In genomic region chr5:77224672-77225355, GRCh38 we compare ENCODE assay signal across 18 cellular contexts. TPM values are rescaled to one million over a fixed set of nuclear protein-coding genes. Genes with fewer than 3 reads are reported as not detected.
DNase-seq lines count a peak whose midpoint lies in the region; ATAC-seq and TF ChIP-seq lines count a peak whose summit lies in the region.
"Had no signal": no experiment of that assay in that cellular context is flagged by ENCODE, and none has a peak within 500 bp of the region (broad histone marks: within the 10 kb centered on the region; RNA-seq: fewer than 3 reads in every experiment).

No MANE protein-coding gene starts in this region.

- no peak overlapping the region for H3K4me2 ChIP-seq in IMR-90 (ENCODE audit: low read depth, low read length)

- H3K4me3 ChIP-seq in IMR-90 (ENCODE audit: insufficient read depth, low read depth, low read length), result no peak overlapping the region
- H3K4me3 ChIP-seq in brain microvascular endothelial cell (ENCODE audit: low read depth, low read length), result no peak overlapping the region
- H3K4me3 ChIP-seq in mesodermal cell (ENCODE audit: extremely low read depth, insufficient read depth, low read length, poor library complexity, severe bottlenecking), result no peak overlapping the region
- H3K4me3 ChIP-seq: esophagus squamous epithelium, SJCRH30 had no signal

- in situ Hi-C loops in IMR-90 (cut with MboI; ENCODE audit: low sequenced_read_pairs), result loop anchor here (25.0 kb wide), 1 partner anchor 338 kb away; no protein-coding TSS in a partner anchor
- in situ Hi-C loops in brain microvascular endothelial cell (cut with HindIII; ENCODE audit: low pct_ligation_motif_present, low sequenced_read_pairs), result no loop called here

- H3K56ac ChIP-seq in IMR-90 (ENCODE audit: extremely low read depth, insufficient read depth, low read length), result no peak overlapping the region

- POLR2A ChIA-PET in IMR-90 (lab: Charles Lee; ENCODE audit: unreplicated experiment), result no interaction called here

- intact Hi-C loops in IMR-90 (cut with micrococcal nuclease), result no loop called here

- no peak overlapping the region for H2BK15ac ChIP-seq in IMR-90 (ENCODE audit: low read depth, low read length)

- no peak overlapping the region for H2AK5ac ChIP-seq in IMR-90 (ENCODE audit: low read depth, low read length)

- peak; percentile 64 for ATAC-seq in IMR-90 (ENCODE audit: low read depth)
- no peak for ATAC-seq in HG03159 (IDR thresholded peaks at IDR 0.05; ENCODE audit: unreplicated experiment)
- ATAC-seq: activated T-helper 17 cell treated with anti-CD3 and anti-CD28 coated beads, Interleukin-2, amount 50 U/mL, for 72 hours had no signal

- peaks cover 2 to 3% (median 2%) of the 10 kb centered on the region in 3 donors for H3K27me3 Mint-ChIP-seq in immature natural killer cell (ENCODE audit: low read depth in 3 of 3)

- H4K8ac ChIP-seq in IMR-90 (ENCODE audit: low read depth in 2 of 2, low read length in 2 of 2), result no peak overlapping the region

- TF ChIP-seq CTCF in IMR-90 (conservative IDR thresholded peaks at IDR 0.05; ENCODE audit: low read depth, low read length) (no peak), brain microvascular endothelial cell (IDR thresholded peaks at IDR 0.05; ENCODE audit: low read depth, low read length, missing control alignments) (no peak)

- no peak overlapping the region for H3K14ac ChIP-seq in IMR-90 (replicated peaks; ENCODE audit: low read depth, low read length)

- H3K9me3 ChIP-seq in IMR-90 (ENCODE audit: control insufficient read depth, insufficient read depth, low read length) (no peaks in the 10 kb centered on the region), mesodermal cell (ENCODE audit: control insufficient read depth, low read length) (no peaks in the 10 kb centered on the region)
- H3K9me3 ChIP-seq: esophagus squamous epithelium, SJCRH30 had no signal

- DNase-seq in AG20443 (ENCODE audit: low spot score) (peak; percentile 25), IMR-90 (peak; percentile 68), brain microvascular endothelial cell (peak; percentile 68), NCI-H128 (lab: John Stamatoyannopoulos, UW; ENCODE audit: unreplicated experiment) (no peak), immature natural killer cell (no peak)
- no peak for DNase-seq in stimulated activated CD4-positive, alpha-beta T cell treated with anti-CD3 and anti-CD28 coated beads, Interleukin-2, amount 100 ng/mL, for 48 hours
- DNase-seq: activated CD4-positive, alpha-beta memory T cell treated with anti-CD3 and anti-CD28 coated beads for 36 hours; amygdala; C1 segment of cervical spinal cord; dermis blood vessel endothelial cell; DND-41; esophagus squamous epithelium; NCI-H2081; nucleus accumbens had no signal

- no TSS peak for BruUV-seq in IMR-90 (replicated peaks; lab: Mats Ljungman, UMichigan)

- H3K27ac Mint-ChIP-seq in immature natural killer cell, result no peak overlapping the region
- H3K27ac Mint-ChIP-seq: activated CD4-positive, alpha-beta memory T cell treated with anti-CD3 and anti-CD28 coated beads for 36 hours; activated T-helper 17 cell treated with anti-CD3 and anti-CD28 coated beads, Interleukin-2, amount 50 U/mL, for 72 hours had no signal

- no peak overlapping the region for H2BK5ac ChIP-seq in IMR-90 (ENCODE audit: low read depth, low read length, poor library complexity, severe bottlenecking)

- H3K36me3 Mint-ChIP-seq in immature natural killer cell, result no peaks in the 10 kb centered on the region
- H3K36me3 Mint-ChIP-seq: activated CD4-positive, alpha-beta memory T cell treated with anti-CD3 and anti-CD28 coated beads for 36 hours had no signal

- H3K27ac ChIP-seq in IMR-90 (ENCODE audit: insufficient read depth, low read length) (no peak overlapping the region), brain microvascular endothelial cell (peak overlapping the region; percentile 6), mesodermal cell (ENCODE audit: low read depth, low read length, severe bottlenecking) (peak overlapping the region; percentile 73)
- H3K27ac ChIP-seq: esophagus squamous epithelium, SJCRH30 had no signal

- no peaks in the 10 kb centered on the region for H4K20me1 ChIP-seq in IMR-90 (ENCODE audit: insufficient read depth, low read length)

- no peaks in the 10 kb centered on the region for H3K4me1 Mint-ChIP-seq in immature natural killer cell
- H3K4me1 Mint-ChIP-seq: activated T-helper 17 cell treated with anti-CD3 and anti-CD28 coated beads, Interleukin-2, amount 50 U/mL, for 72 hours had no signal

- no peak overlapping the region for H4K5ac ChIP-seq in IMR-90 (ENCODE audit: low read depth, low read length)

- CTCF ChIA-PET in IMR-90 (lab: Yijun Ruan, JAX), result no interaction called here

- no peak overlapping the region for H3K23ac ChIP-seq in IMR-90 (ENCODE audit: low read depth, low read length)

- no peaks in the 10 kb centered on the region for H3K79me1 ChIP-seq in IMR-90 (ENCODE audit: low read depth in 1 of 2, low read length in 2 of 2)

- no peaks in the 10 kb centered on the region for H3K9me1 ChIP-seq in IMR-90 (ENCODE audit: insufficient read depth, low read length)

- H3K9ac ChIP-seq in IMR-90 (ENCODE audit: low read depth, low read length), result no peak overlapping the region

- no peak overlapping the region for H2AK9ac ChIP-seq in IMR-90 (replicated peaks; ENCODE audit: low read depth, low read length, poor library complexity)

- no peak overlapping the region for H2BK120ac ChIP-seq in IMR-90 (ENCODE audit: low read depth, low read length)

- no peak overlapping the region; the same call in 1 of the 2 replicates for H3K18ac ChIP-seq in IMR-90 (ENCODE audit: low read depth, low read length)

- H4K91ac ChIP-seq in IMR-90 (ENCODE audit: insufficient read depth, low read depth, low read length), result no peak overlapping the region

- peaks cover 0 to 4% (median 0%) of the 10 kb centered on the region in 6 donors for H3K9me3 Mint-ChIP-seq in immature natural killer cell
- H3K9me3 Mint-ChIP-seq: activated T-helper 17 cell treated with anti-CD3 and anti-CD28 coated beads, Interleukin-2, amount 50 U/mL, for 72 hours had no signal

- dilution Hi-C loops in IMR-90 (cut with HindIII; ENCODE audit: low sequenced_read_pairs, unreplicated experiment), result no loop called here

- H3K4me3 Mint-ChIP-seq in immature natural killer cell, result no peak overlapping the region
- H3K4me3 Mint-ChIP-seq: activated CD4-positive, alpha-beta memory T cell treated with anti-CD3 and anti-CD28 coated beads for 36 hours; activated T-helper 17 cell treated with anti-CD3 and anti-CD28 coated beads, Interleukin-2, amount 50 U/mL, for 72 hours had no signal

- no peak for TF ChIP-seq RAD21 in IMR-90 (IDR thresholded peaks at IDR 0.05; ENCODE audit: low read length)

- no peaks in the 10 kb centered on the region for H3K36me3 ChIP-seq in IMR-90 (ENCODE audit: control insufficient read depth, insufficient read depth, low read length)
- no peaks in the 10 kb centered on the region for H3K36me3 ChIP-seq in brain microvascular endothelial cell (replicated peaks)
- H3K36me3 ChIP-seq in mesodermal cell (ENCODE audit: control insufficient read depth, insufficient read depth, low read length), result no peaks in the 10 kb centered on the region
- H3K36me3 ChIP-seq: esophagus squamous epithelium, SJCRH30 had no signal

- no CpG with 5 or more reads among the region's 1 CpG for WGBS in IMR-90 (ENCODE audit: extremely low coverage in 2 of 2, insufficient read length in 1 of 2), 2 experiments
- no CpG with 5 or more reads among the region's 1 CpG for WGBS in mesodermal cell (ENCODE audit: insufficient coverage in 2 of 2), 2 experiments

- no peak overlapping the region for H2BK20ac ChIP-seq in IMR-90 (ENCODE audit: low read depth, low read length)

- no peak overlapping the region for H3K4ac ChIP-seq in IMR-90 (ENCODE audit: low read depth, low read length)

- H3K4me1 ChIP-seq in IMR-90 (ENCODE audit: control insufficient read depth, insufficient read depth, low read length) (no peaks in the 10 kb centered on the region; the same call in 1 of the 2 replicates), mesodermal cell (ENCODE audit: control insufficient read depth, insufficient read depth, low read length, poor library complexity, severe bottlenecking) (peaks cover 13% of the 10 kb centered on the region)
- H3K4me1 ChIP-seq: esophagus squamous epithelium had no signal

- H3K27me3 ChIP-seq in IMR-90 (ENCODE audit: control insufficient read depth, insufficient read depth, low read length) (peaks cover 27% of the 10 kb centered on the region), brain microvascular endothelial cell (replicated peaks) (no peaks in the 10 kb centered on the region)
- H3K27me3 ChIP-seq: SJCRH30 had no signal

- no peak overlapping the region for H2AFZ ChIP-seq in IMR-90 (replicated peaks; ENCODE audit: low read length, poor library complexity)

- TF ChIP-seq POLR2A in IMR-90 (IDR thresholded peaks at IDR 0.05; ENCODE audit: low read depth, low read length), result no peak

TF ChIP-seq in IMR-90, 13 proteins besides CTCF, POLR2A, EP300 and RAD21 (continues in another document):
- TF ChIP-seq, protein P1, sequence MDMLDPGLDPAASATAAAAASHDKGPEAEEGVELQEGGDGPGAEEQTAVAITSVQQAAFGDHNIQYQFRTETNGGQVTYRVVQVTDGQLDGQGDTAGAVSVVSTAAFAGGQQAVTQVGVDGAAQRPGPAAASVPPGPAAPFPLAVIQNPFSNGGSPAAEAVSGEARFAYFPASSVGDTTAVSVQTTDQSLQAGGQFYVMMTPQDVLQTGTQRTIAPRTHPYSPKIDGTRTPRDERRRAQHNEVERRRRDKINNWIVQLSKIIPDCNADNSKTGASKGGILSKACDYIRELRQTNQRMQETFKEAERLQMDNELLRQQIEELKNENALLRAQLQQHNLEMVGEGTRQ (IDR thresholded peaks at IDR 0.05; ENCODE audit: low read depth, low read length), result no peak
- TF ChIP-seq SMC3 (IDR thresholded peaks at IDR 0.05; ENCODE audit: low read depth, low read length) (no peak), CHD1 (IDR thresholded peaks at IDR 0.05; ENCODE audit: low read depth, low read length) (no peak), CEBPB (IDR thresholded peaks at IDR 0.05; ENCODE audit: low read depth, low read length) (no peak), MAZ (IDR thresholded peaks at IDR 0.05; ENCODE audit: borderline replicate concordance, low read depth, low read length) (no peak), MAFK (IDR thresholded peaks at IDR 0.05; ENCODE audit: low read depth, low read length) (no peak), MXI1 (IDR thresholded peaks at IDR 0.05; ENCODE audit: borderline replicate concordance, low read depth, low read length) (no peak), FOS (IDR thresholded peaks at IDR 0.05; ENCODE audit: low read depth, low read length) (no peak), NFE2L2 (IDR thresholded peaks at IDR 0.05; ENCODE audit: low read depth, low read length) (no peak), RCOR1 (IDR thresholded peaks at IDR 0.05; ENCODE audit: insufficient replicate concordance, low read length) (no peak), BHLHE40 (IDR thresholded peaks at IDR 0.05; ENCODE audit: low read depth, low read length) (no peak)

RNA-seq across cellular contexts. Expression of gene PDE8B, which starts 14.3 kb away (rescaled TPM):
- under 0.01 TPM in 2 replicates for total RNA-seq in IMR-90 (2012; rRNA removed)
- 0.03 TPM in 1 of 2 replicates, not detected in the other for polyA plus RNA-seq in IMR-90 (2012; rRNA removed)
- 0.03 TPM in 1 of 2 replicates, not detected in the other for polyA plus RNA-seq in IMR-90 (2012; cell fraction: cytosol; rRNA removed)
- 0.07 and 0.25 TPM in 2 replicates for polyA plus RNA-seq in IMR-90 (2012; cell fraction: nucleus; rRNA removed; ENCODE audit: low replicate concordance)
- 0.29 TPM for polyA plus RNA-seq in mesodermal cell (2013, experiment 1 of 2)
- 1.3 TPM for polyA plus RNA-seq in mesodermal cell (2013, experiment 2 of 2)
- under 1 TPM in 1 of 3 donors, not detected in 2; 0.30 TPM for polyA plus RNA-seq in immature natural killer cell
- total RNA-seq: activated CD4-positive, alpha-beta memory T cell treated with anti-CD3 and anti-CD28 coated beads for 36 hours; activated T-helper 17 cell treated with anti-CD3 and anti-CD28 coated beads, Interleukin-2, amount 50 U/mL, for 72 hours had no signal

Comparison
In these comparisons a context has a peak if more than half of its experiments do, and no peak if none do; other contexts are left out.
1. DNase-seq: peak in AG20443 (single experiment), IMR-90 (single experiment) and brain microvascular endothelial cell (single experiment); none in stimulated activated CD4-positive, alpha-beta T cell treated with anti-CD3 and anti-CD28 coated beads, Interleukin-2, amount 100 ng/mL, for 48 hours (0 of 2), NCI-H128 (single experiment) and immature natural killer cell (0 of 3).